Comparison of ENCODE assay signal across 8 cellular contexts in genomic region chr1:37323486-37324377, GRCh38.
DNase-seq lines count a peak whose midpoint lies in the region; ATAC-seq and TF ChIP-seq lines count a peak whose summit lies in the region.

No MANE protein-coding gene starts in this region.

- ATAC-seq in GM18868 (IDR thresholded peaks at IDR 0.05; ENCODE audit: unreplicated experiment), result no peak
- ATAC-seq in effector memory CD8-positive, alpha-beta T cell (replicated peaks), result no peak

- H3K9me3 Mint-ChIP-seq in activated T-cell treated with anti-CD3 and anti-CD28 coated beads, Interleukin-2, amount 50 U/mL, for 24 hours, result peaks cover 2% of the 10 kb centered on the region
- H3K9me3 Mint-ChIP-seq in mesothelial cell of epicardium, result peaks cover 5% of the 10 kb centered on the region
- no peaks in the 10 kb centered on the region for H3K9me3 Mint-ChIP-seq in effector memory CD8-positive, alpha-beta T cell

- H3K4me1 Mint-ChIP-seq in activated T-cell treated with anti-CD3 and anti-CD28 coated beads, Interleukin-2, amount 50 U/mL, for 24 hours (ENCODE audit: low read depth), result no peaks in the 10 kb centered on the region
- no peaks in the 10 kb centered on the region for H3K4me1 Mint-ChIP-seq in mesothelial cell of epicardium
- H3K4me1 Mint-ChIP-seq in effector memory CD8-positive, alpha-beta T cell (ENCODE audit: low read depth in 2 of 2), result no peaks in the 10 kb centered on the region

- no peak overlapping the region for H3K4me3 Mint-ChIP-seq in activated T-cell treated with anti-CD3 and anti-CD28 coated beads, Interleukin-2, amount 50 U/mL, for 24 hours
- H3K4me3 Mint-ChIP-seq in mesothelial cell of epicardium, result no peak overlapping the region
- no peak overlapping the region for H3K4me3 Mint-ChIP-seq in effector memory CD8-positive, alpha-beta T cell

- no peaks in the 10 kb centered on the region for H3K36me3 ChIP-seq in adrenal gland (replicated peaks in 1 of 2)

- H3K27ac Mint-ChIP-seq in activated T-cell treated with anti-CD3 and anti-CD28 coated beads, Interleukin-2, amount 50 U/mL, for 24 hours, result no peak overlapping the region
- no peak overlapping the region for H3K27ac Mint-ChIP-seq in mesothelial cell of epicardium
- no peak overlapping the region for H3K27ac Mint-ChIP-seq in effector memory CD8-positive, alpha-beta T cell

- TF ChIP-seq POLR2A in adrenal gland (IDR thresholded peaks at IDR 0.05), result no peak

- H3K36me3 Mint-ChIP-seq in activated T-cell treated with anti-CD3 and anti-CD28 coated beads, Interleukin-2, amount 50 U/mL, for 24 hours (ENCODE audit: low read depth), result no peaks in the 10 kb centered on the region
- H3K36me3 Mint-ChIP-seq in mesothelial cell of epicardium, result no peaks in the 10 kb centered on the region
- H3K36me3 Mint-ChIP-seq in effector memory CD8-positive, alpha-beta T cell (ENCODE audit: insufficient read depth), result no peaks in the 10 kb centered on the region

- H3K4me3 ChIP-seq in adrenal gland, result no peak overlapping the region

- 37 to 40% (median 38%) methylated on average over 16 to 19 of the region's 19 CpGs for WGBS in adrenal gland, 4 donors

- TF ChIP-seq CTCF in adrenal gland (IDR thresholded peaks at IDR 0.05) (peak; percentile 10 to 57 (median 38)), mesothelial cell of epicardium (IDR thresholded peaks at IDR 0.05; ENCODE audit: unreplicated experiment) (peak; percentile 67)

- H3K4me1 ChIP-seq in adrenal gland (replicated peaks in 1 of 2), result no peaks in the 10 kb centered on the region

- peak; percentile 38 for DNase-seq in activated T-cell treated with anti-CD3 and anti-CD28 coated beads, Interleukin-2, amount 50 U/mL, for 24 hours
- no peak for DNase-seq in activated T-cell treated with anti-CD3 and anti-CD28 coated beads for 4 hours
- DNase-seq in MV-4-11 (lab: John Stamatoyannopoulos, UW), result peak; percentile 31
- no peak for DNase-seq in adrenal gland
- DNase-seq in mesothelial cell of epicardium (ENCODE audit: low spot score in 2 of 2, unreplicated experiment in 2 of 2), result no peak
- no peak for DNase-seq in effector memory CD8-positive, alpha-beta T cell
- DNase-seq in DMS153 (lab: John Stamatoyannopoulos, UW), result no peak

- H3K9me3 ChIP-seq in adrenal gland (replicated peaks in 1 of 3), result peaks cover 0 to 4% (median 0%) of the 10 kb centered on the region in 3 donors

- H3K27ac ChIP-seq in adrenal gland, result no peak overlapping the region

- H3K27me3 ChIP-seq in adrenal gland, result no peaks in the 10 kb centered on the region

- peaks cover 44% of the 10 kb centered on the region for H3K27me3 Mint-ChIP-seq in activated T-cell treated with anti-CD3 and anti-CD28 coated beads, Interleukin-2, amount 50 U/mL, for 24 hours
- H3K27me3 Mint-ChIP-seq in mesothelial cell of epicardium (ENCODE audit: low read depth), result peaks cover 65% of the 10 kb centered on the region
- peaks cover 29 to 80% of the 10 kb centered on the region in 2 donors for H3K27me3 Mint-ChIP-seq in effector memory CD8-positive, alpha-beta T cell

- intact Hi-C loops in adrenal gland (cut with DNase I), result no loop called here

Comparison
In these comparisons a context has a peak if more than half of its experiments do, and no peak if none do; other contexts are left out.
1. DNase-seq: peak in activated T-cell treated with anti-CD3 and anti-CD28 coated beads, Interleukin-2, amount 50 U/mL, for 24 hours (single experiment) and MV-4-11 (single experiment); none in activated T-cell treated with anti-CD3 and anti-CD28 coated beads for 4 hours (single experiment), adrenal gland (0 of 7), mesothelial cell of epicardium (0 of 2), effector memory CD8-positive, alpha-beta T cell (0 of 3) and DMS153 (single experiment).